1 cellular context compared by ENCODE assay signal in genomic region chr12:15613981-15614380, GRCh38.
TF ChIP-seq lines count a peak whose summit lies in the region.

No MANE protein-coding gene starts in this region.

TF ChIP-seq in A549, 52 proteins besides CTCF, POLR2A, EP300 and RAD21 (continued from another document):
- TF ChIP-seq, protein P1, sequence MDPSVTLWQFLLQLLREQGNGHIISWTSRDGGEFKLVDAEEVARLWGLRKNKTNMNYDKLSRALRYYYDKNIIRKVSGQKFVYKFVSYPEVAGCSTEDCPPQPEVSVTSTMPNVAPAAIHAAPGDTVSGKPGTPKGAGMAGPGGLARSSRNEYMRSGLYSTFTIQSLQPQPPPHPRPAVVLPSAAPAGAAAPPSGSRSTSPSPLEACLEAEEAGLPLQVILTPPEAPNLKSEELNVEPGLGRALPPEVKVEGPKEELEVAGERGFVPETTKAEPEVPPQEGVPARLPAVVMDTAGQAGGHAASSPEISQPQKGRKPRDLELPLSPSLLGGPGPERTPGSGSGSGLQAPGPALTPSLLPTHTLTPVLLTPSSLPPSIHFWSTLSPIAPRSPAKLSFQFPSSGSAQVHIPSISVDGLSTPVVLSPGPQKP (IDR thresholded peaks at IDR 0.05; ENCODE audit: low read depth, low read length), result no peak
- TF ChIP-seq HDAC2 (IDR thresholded peaks at IDR 0.05) (no peak), JUN (IDR thresholded peaks at IDR 0.05) (no peak), ZNF302 (CRISPR knock-in tag; IDR thresholded peaks at IDR 0.05) (no peak), KDM5A (IDR thresholded peaks at IDR 0.05) (no peak)
- TF ChIP-seq, protein P2, sequence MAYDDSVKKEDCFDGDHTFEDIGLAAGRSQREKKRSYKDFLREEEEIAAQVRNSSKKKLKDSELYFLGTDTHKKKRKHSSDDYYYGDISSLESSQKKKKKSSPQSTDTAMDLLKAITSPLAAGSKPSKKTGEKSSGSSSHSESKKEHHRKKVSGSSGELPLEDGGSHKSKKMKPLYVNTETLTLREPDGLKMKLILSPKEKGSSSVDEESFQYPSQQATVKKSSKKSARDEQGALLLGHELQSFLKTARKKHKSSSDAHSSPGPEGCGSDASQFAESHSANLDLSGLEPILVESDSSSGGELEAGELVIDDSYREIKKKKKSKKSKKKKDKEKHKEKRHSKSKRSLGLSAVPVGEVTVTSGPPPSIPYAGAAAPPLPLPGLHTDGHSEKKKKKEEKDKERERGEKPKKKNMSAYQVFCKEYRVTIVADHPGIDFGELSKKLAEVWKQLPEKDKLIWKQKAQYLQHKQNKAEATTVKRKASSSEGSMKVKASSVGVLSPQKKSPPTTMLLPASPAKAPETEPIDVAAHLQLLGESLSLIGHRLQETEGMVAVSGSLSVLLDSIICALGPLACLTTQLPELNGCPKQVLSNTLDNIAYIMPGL (CRISPR knock-in tag; IDR thresholded peaks at IDR 0.05; ENCODE audit: borderline replicate concordance), result no peak
